Comparison of ENCODE assay signal across 13 cellular contexts in genomic region chr10:79483948-79484347, GRCh38. TPM values are rescaled to one million over a fixed set of nuclear protein-coding genes. Genes with fewer than 3 reads are reported as not detected.
A peak's percentile ranks its signal among the peaks of the same experiment; 100 is the strongest.
DNase-seq lines count a peak whose midpoint lies in the region; ATAC-seq and TF ChIP-seq lines count a peak whose summit lies in the region.
"Had no signal": no experiment of that assay in that cellular context is flagged by ENCODE, and none has a peak within 500 bp of the region (broad histone marks: within the 10 kb centered on the region; RNA-seq: fewer than 3 reads in every experiment).

No MANE protein-coding gene starts in this region.

- DNase-seq in AG09319 (ENCODE audit: extremely low read depth, low read depth) (peak; percentile 55), RPMI7951 (ENCODE audit: low read depth) (peak; percentile 98), psoas muscle (peak; percentile 63 to 87), DMS53 treated with DMSO at 0.1 percent for 48 hours (lab: John Stamatoyannopoulos, UW; ENCODE audit: unreplicated experiment) (no peak)
- no peak for DNase-seq in activated CD4-positive, alpha-beta T cell treated with anti-CD3 and anti-CD28 coated beads for 4 hours
- DNase-seq: activated CD4-positive, alpha-beta memory T cell treated with anti-CD3 and anti-CD28 coated beads for 36 hours; activated naive CD4-positive, alpha-beta T cell treated with anti-CD3 and anti-CD28 coated beads, Interleukin-2, amount 50 U/mL, for 16 hours; C1 segment of cervical spinal cord; cortex of kidney; T-helper 1 cell had no signal

- ATAC-seq in gastroesophageal sphincter (peak; percentile 17), psoas muscle (peak in 3 of 4 donors; percentile 29 to 43 (median 31)), GM21825 (IDR thresholded peaks at IDR 0.05; ENCODE audit: unreplicated experiment) (no peak), GM18511 (IDR thresholded peaks at IDR 0.05; ENCODE audit: unreplicated experiment) (no peak)

- TF ChIP-seq CTCF in AG09319 (IDR thresholded peaks at IDR 0.05; ENCODE audit: low read depth, low read length) = no peak
- no peak for TF ChIP-seq CTCF in gastroesophageal sphincter (IDR thresholded peaks at IDR 0.05)
- TF ChIP-seq CTCF in psoas muscle (IDR thresholded peaks at IDR 0.05) = no peak

- H3K36me3 ChIP-seq in gastroesophageal sphincter (no peaks in the 10 kb centered on the region), psoas muscle (ENCODE audit: insufficient read depth in 1 of 2, low read depth in 1 of 2) (no peaks in the 10 kb centered on the region)

- peaks cover 0 to 20% (median 9%) of the 10 kb centered on the region in 3 donors for H3K4me1 ChIP-seq in gastroesophageal sphincter
- peaks cover 5% of the 10 kb centered on the region for H3K4me1 ChIP-seq in psoas muscle

- H3K4me3 ChIP-seq in gastroesophageal sphincter (no peak overlapping the region), psoas muscle (no peak overlapping the region)

- peak overlapping the region in 3 of 4 donors; percentile 53 to 55 (median 53) for H3K27ac ChIP-seq in gastroesophageal sphincter
- H3K27ac ChIP-seq in psoas muscle = no peak overlapping the region

- intact Hi-C loops in psoas muscle (cut with DNase I) = no loop called here

- no peaks in the 10 kb centered on the region for H3K9me3 ChIP-seq in gastroesophageal sphincter
- H3K9me3 ChIP-seq in psoas muscle = no peaks in the 10 kb centered on the region

- H3K27me3 ChIP-seq in gastroesophageal sphincter (no peaks in the 10 kb centered on the region), psoas muscle (ENCODE audit: insufficient read depth in 3 of 3, low read length in 2 of 3) (no peaks in the 10 kb centered on the region)

- WGBS in gastroesophageal sphincter (ENCODE audit: low coverage in 1 of 2), 2 donors = 43% methylated on average over 1 of the region's 2 CpGs; no CpG with 5 or more reads in 1 of the 2 donors
- WGBS in psoas muscle, 3 donors = 41 to 47% (median 42%) methylated on average over 2 of the region's 2 CpGs

- no peak for TF ChIP-seq EP300 in gastroesophageal sphincter (IDR thresholded peaks at IDR 0.05)

- TF ChIP-seq POLR2A in gastroesophageal sphincter (IDR thresholded peaks at IDR 0.05) = no peak

RNA-seq across cellular contexts. Expression of gene EIF5AL1, which starts 28.4 kb away (rescaled TPM):
- total RNA-seq in RPMI7951 (2014; rRNA removed; shearing (Covaris generic)) = 0.12 and 0.29 TPM in 2 replicates
- total RNA-seq in gastroesophageal sphincter (under 1 TPM; 0.16 to 0.35 (median 0.23) TPM), psoas muscle (under 1 TPM; 0.18 to 0.90 (median 0.34) TPM)
- 1 to 10 TPM in 1 of 3 donors, under 1 TPM in 2; 0.93 to 1.9 (median 0.96) TPM for polyA plus RNA-seq in psoas muscle

RNA-seq across cellular contexts. Expression of gene ZCCHC24, which starts 38.5 kb away (rescaled TPM):
- 21.0 and 24.6 TPM in 2 replicates for total RNA-seq in RPMI7951 (2014; rRNA removed; shearing (Covaris generic))
- total RNA-seq in gastroesophageal sphincter (100 to 1,000 TPM in 1 of 4 donors, 10 to 100 TPM in 3; 60.5 to 186 (median 84.1) TPM), psoas muscle (10 to 100 TPM; 31.6 to 64.7 (median 47.9) TPM)
- 100 to 1,000 TPM in 1 of 3 donors, 10 to 100 TPM in 2; 11.2 to 112 (median 36.2) TPM for polyA plus RNA-seq in psoas muscle

Comparison
In these comparisons a context has a peak if more than half of its experiments do, and no peak if none do; other contexts are left out.
1. DNase-seq: peak in AG09319 (single experiment), RPMI7951 (single experiment) and psoas muscle (2 of 2); none in DMS53 treated with DMSO at 0.1 percent for 48 hours (single experiment) and activated CD4-positive, alpha-beta T cell treated with anti-CD3 and anti-CD28 coated beads for 4 hours (0 of 2).
2. ATAC-seq: peak in gastroesophageal sphincter (single experiment) and psoas muscle (3 of 4); none in GM21825 (single experiment) and GM18511 (single experiment).